9 cellular contexts compared by ENCODE assay signal in the genomic region with DNA sequence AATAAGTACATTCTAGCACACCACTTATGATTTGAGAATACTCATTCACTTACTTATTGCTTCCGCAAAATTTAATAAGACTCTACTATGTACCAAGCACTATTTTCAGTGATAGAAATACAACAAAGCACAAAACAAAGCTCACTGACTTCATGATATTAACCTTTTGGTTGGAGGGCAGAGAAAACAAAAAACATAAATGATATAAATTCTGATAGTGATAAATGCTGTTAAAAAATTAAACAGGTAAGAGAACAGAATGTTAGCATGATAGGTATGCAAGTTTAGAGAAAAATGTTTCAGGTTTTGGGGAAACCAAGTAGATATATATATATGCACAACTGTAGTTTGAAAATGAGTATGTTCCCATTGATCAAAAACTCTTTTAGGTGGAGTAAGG. TPM values are rescaled to one million over a fixed set of nuclear protein-coding genes. Genes with fewer than 3 reads are reported as not detected.
DNase-seq lines count a peak whose midpoint lies in the region; ATAC-seq and TF ChIP-seq lines count a peak whose summit lies in the region.
"Had no signal": no experiment of that assay in that cellular context is flagged by ENCODE, and none has a peak within 500 bp of the region (broad histone marks: within the 10 kb centered on the region; RNA-seq: fewer than 3 reads in every experiment).

No MANE protein-coding gene starts in this region.

- no peak overlapping the region for H3K27ac ChIP-seq in CD4-positive, alpha-beta memory T cell (ENCODE audit: low read depth, low read length)
- H3K27ac ChIP-seq in breast epithelium: no peak overlapping the region
- no peak overlapping the region for H3K27ac ChIP-seq in aorta (ENCODE audit: low read depth in 1 of 2, low read length in 2 of 2)

- H3K9me3 ChIP-seq in CD4-positive, alpha-beta memory T cell (ENCODE audit: control insufficient read depth in 1 of 2, low read length in 2 of 2): no peaks in the 10 kb centered on the region
- H3K9me3 ChIP-seq in breast epithelium (no peaks in the 10 kb centered on the region), aorta (ENCODE audit: control insufficient read depth, low read length) (no peaks in the 10 kb centered on the region)
- H3K9me3 ChIP-seq: mucosa of descending colon had no signal

- peak overlapping the region; percentile 97 to 99 (median 98) for H3K4me3 Mint-ChIP-seq in CD4-positive, alpha-beta memory T cell
- H3K4me3 Mint-ChIP-seq in natural killer cell: peak overlapping the region; percentile 97

- H3K36me3 Mint-ChIP-seq in CD4-positive, alpha-beta memory T cell: peaks cover 3 to 37% of the 10 kb centered on the region in 2 donors
- H3K36me3 Mint-ChIP-seq in natural killer cell: no peaks in the 10 kb centered on the region

- TF ChIP-seq POLR2A in breast epithelium (IDR thresholded peaks at IDR 0.05): no peak

- H3K27me3 Mint-ChIP-seq in CD4-positive, alpha-beta memory T cell: no peaks in the 10 kb centered on the region
- no peaks in the 10 kb centered on the region for H3K27me3 Mint-ChIP-seq in natural killer cell (ENCODE audit: low read depth in 2 of 2)

- H3K27ac Mint-ChIP-seq in CD4-positive, alpha-beta memory T cell: peak overlapping the region; percentile 99 to 100 (median 100)
- H3K27ac Mint-ChIP-seq in natural killer cell: peak overlapping the region; percentile 98 to 99

- peaks cover 62% of the 10 kb centered on the region for H3K4me1 ChIP-seq in CD4-positive, alpha-beta memory T cell (ENCODE audit: insufficient read depth, low read length)
- H3K4me1 ChIP-seq in breast epithelium (peaks cover 0 to 21% of the 10 kb centered on the region in 2 donors), aorta (ENCODE audit: control insufficient read depth in 1 of 2, insufficient read depth in 2 of 2, low read length in 2 of 2) (peaks cover 0 to 2% of the 10 kb centered on the region in 2 donors)

- TF ChIP-seq CTCF in breast epithelium (IDR thresholded peaks at IDR 0.05) (no peak), natural killer cell (IDR thresholded peaks at IDR 0.05) (no peak)

- POLR2A ChIA-PET in CD4-positive, alpha-beta memory T cell (lab: Charles Lee; ENCODE audit: partially characterized antibody): interaction anchor here (1.0 to 5.8 kb wide), 6 partner anchors 17 to 877 kb away, joined by 3 to 76 read pairs (median 13); partner anchors contain the start of genes ANKRD13C, CTH, SRSF11 and ZRANB2

- ATAC-seq in natural killer cell: no peak
- no peak for ATAC-seq in aorta (ENCODE audit: low FRiP score)
- ATAC-seq in HG03457 (IDR thresholded peaks at IDR 0.05; ENCODE audit: unreplicated experiment): no peak
- ATAC-seq: mucosa of descending colon had no signal

- H3K9me3 Mint-ChIP-seq in CD4-positive, alpha-beta memory T cell: no peaks in the 10 kb centered on the region
- no peaks in the 10 kb centered on the region for H3K9me3 Mint-ChIP-seq in natural killer cell

- CTCF ChIA-PET in CD4-positive, alpha-beta memory T cell (lab: Charles Lee; ENCODE audit: partially characterized antibody): no interaction called here

- no peak for DNase-seq in CD4-positive, alpha-beta memory T cell
- DNase-seq in Jurkat, Clone E6-1 (ENCODE audit: low read depth, low spot score): no peak
- DNase-seq in breast epithelium (ENCODE audit: low spot score in 2 of 2): no peak
- DNase-seq in natural killer cell: no peak
- no peak for DNase-seq in NCI-H1417 treated with DMSO at 0.1 percent for 48 hours (lab: John Stamatoyannopoulos, UW)
- DNase-seq in aorta: no peak
- no peak for DNase-seq in activated CD4-positive, CD25-positive, alpha-beta regulatory T cell treated with anti-CD3 and anti-CD28 coated beads, Interleukin-2, amount 50 U/mL, for 72 hours
- DNase-seq: mucosa of descending colon had no signal

- no peaks in the 10 kb centered on the region for H3K27me3 ChIP-seq in CD4-positive, alpha-beta memory T cell (ENCODE audit: insufficient read depth, low read length)
- no peaks in the 10 kb centered on the region for H3K27me3 ChIP-seq in breast epithelium
- no peaks in the 10 kb centered on the region for H3K27me3 ChIP-seq in aorta (ENCODE audit: control insufficient read depth in 1 of 2, insufficient read depth in 2 of 2, low read length in 1 of 2)

- H3K36me3 ChIP-seq in CD4-positive, alpha-beta memory T cell (ENCODE audit: insufficient read depth, low read length): no peaks in the 10 kb centered on the region
- H3K36me3 ChIP-seq in breast epithelium: no peaks in the 10 kb centered on the region
- no peaks in the 10 kb centered on the region for H3K36me3 ChIP-seq in aorta (ENCODE audit: control insufficient read depth in 1 of 2, insufficient read depth in 2 of 2, low read length in 1 of 2)

- H3K4me3 ChIP-seq in CD4-positive, alpha-beta memory T cell (ENCODE audit: low read length in 2 of 2): no peak overlapping the region
- peak overlapping the region; percentile 92 for H3K4me3 ChIP-seq in Jurkat, Clone E6-1 (ENCODE audit: low read length)
- H3K4me3 ChIP-seq in breast epithelium (peak overlapping the region in 2 of 3 donors; percentile 84 to 86), aorta (ENCODE audit: low read length in 2 of 2) (no peak overlapping the region)
- H3K4me3 ChIP-seq: mucosa of descending colon had no signal

- intact Hi-C loops in CD4-positive, alpha-beta memory T cell (cut with micrococcal nuclease): no loop called here
- intact Hi-C loops in breast epithelium (cut with DNase I; ENCODE audit: low total_unique reads): no loop called here
- intact Hi-C loops in natural killer cell (cut with micrococcal nuclease): no loop called here
- intact Hi-C loops in aorta (cut with DNase I): loop anchor here (2.0 to 10.0 kb wide), 3 partner anchors 151 to 877 kb away; partner anchors contain the start of genes ANKRD13C (in 1 of the 2), CTH (in 1 of the 2) and ZRANB2 (in 1 of the 2)

- 88 to 95% methylated on average over 1 of the region's 1 CpG for WGBS in aorta, 2 donors

- peaks cover 33 to 77% (median 57%) of the 10 kb centered on the region in 4 donors for H3K4me1 Mint-ChIP-seq in CD4-positive, alpha-beta memory T cell
- H3K4me1 Mint-ChIP-seq in natural killer cell: peaks cover 42 to 55% of the 10 kb centered on the region in 2 donors

RNA-seq across cellular contexts. Expression of gene LRRC40, which starts 1.2 kb away (rescaled TPM):
- 10 to 100 TPM; 11.3 to 11.6 TPM for total RNA-seq in CD4-positive, alpha-beta memory T cell
- polyA plus RNA-seq in CD4-positive, alpha-beta memory T cell: 1 to 10 TPM; 5.4 to 9.1 TPM
- polyA plus RNA-seq in Jurkat, Clone E6-1 (2012; ENCODE audit: insufficient read depth, insufficient read length): 14.3 TPM
- total RNA-seq in breast epithelium: 10 to 100 TPM; 13.9 to 22.1 (median 15.4) TPM
- 10 to 100 TPM; 15.5 to 18.4 (median 16.5) TPM for total RNA-seq in natural killer cell
- total RNA-seq in aorta: 10 to 100 TPM; 11.5 to 12.7 TPM
- polyA plus RNA-seq in aorta: 1 to 10 TPM; 6.3 to 8.8 TPM

RNA-seq across cellular contexts. Expression of gene SRSF11, which starts 17.0 kb away (rescaled TPM):
- 100 to 1,000 TPM; 359 to 374 TPM for total RNA-seq in CD4-positive, alpha-beta memory T cell
- polyA plus RNA-seq in CD4-positive, alpha-beta memory T cell: 100 to 1,000 TPM in 1 of 2 donors, 10 to 100 TPM in 1; 65.8 to 105 TPM
- 281 TPM for polyA plus RNA-seq in Jurkat, Clone E6-1 (2012; ENCODE audit: insufficient read depth, insufficient read length)
- total RNA-seq in breast epithelium (100 to 1,000 TPM; 200 to 295 (median 225) TPM), natural killer cell (100 to 1,000 TPM; 347 to 374 (median 359) TPM), aorta (100 to 1,000 TPM; 196 to 232 TPM)
- polyA plus RNA-seq in aorta: 100 to 1,000 TPM in 1 of 2 donors, 10 to 100 TPM in 1; 39.2 to 371 TPM

Comparison
In these comparisons a context has a peak if more than half of its experiments do, and no peak if none do; other contexts are left out.
1. H3K4me3 ChIP-seq: peak in Jurkat, Clone E6-1 (single experiment) and breast epithelium (2 of 3); none in CD4-positive, alpha-beta memory T cell (0 of 2) and aorta (0 of 2).
2. intact Hi-C loops: an anchor here in aorta (2.0 to 10.0 kb wide); none called in CD4-positive, alpha-beta memory T cell, breast epithelium and natural killer cell.